In genomic region chr7:156494960-156495359, GRCh38 we compare ENCODE assay signal across 21 cellular contexts.
"Had no signal": no experiment of that assay in that cellular context is flagged by ENCODE, and none has a peak within 500 bp of the region (broad histone marks: within the 10 kb centered on the region; RNA-seq: fewer than 3 reads in every experiment).

No MANE protein-coding gene starts in this region.

- DNase-seq: effector memory CD8-positive, alpha-beta T cell; esophagus squamous epithelium; foreskin fibroblast; glutamatergic neuron; immature natural killer cell; left lung; lower lobe of right lung; nucleus accumbens; ovary; right cardiac atrium; stimulated activated CD4-positive, alpha-beta T cell treated with anti-CD3 and anti-CD28 coated beads, Interleukin-4, amount 100 ng/mL, for 1 hour; stimulated activated CD8-positive, alpha-beta memory T cell treated with anti-CD3 and anti-CD28 coated beads, Interleukin-4, amount 100 ng/mL, for 48 hours; stimulated activated naive CD8-positive, alpha-beta T cell treated with anti-CD3 and anti-CD28 coated beads, Interleukin-15, Interleukin-2, amounts not matched to agents 100 U/mL and 50 U/mL, for 24 hours; thyroid gland; uterus had no signal

- H3K9me3 ChIP-seq: esophagus squamous epithelium, gastroesophageal sphincter, left lung, lower lobe of right lung, ovary, suprapubic skin, thyroid gland, uterus had no signal

- ATAC-seq: effector memory CD8-positive, alpha-beta T cell; gastroesophageal sphincter; left lung; lower lobe of right lung; natural killer cell treated with Interleukin-12 subunit alpha and Interleukin-12 subunit beta and Interleukin-15 and Interleukin-18, amount 100 ng/mL, for 72 hours; right cardiac atrium; stimulated activated effector memory CD8-positive, alpha-beta T cell treated with anti-CD3 and anti-CD28 coated beads, Interleukin-12 subunit alpha, Interleukin-12 subunit beta, amount 100 ng/mL, for 72 hours; stimulated activated naive CD8-positive, alpha-beta T cell treated with anti-CD3 and anti-CD28 coated beads, Interleukin-15, Interleukin-2, amounts not matched to agents 100 U/mL and 50 U/mL, for 24 hours had no signal

- H3K4me3 ChIP-seq: esophagus squamous epithelium, gastroesophageal sphincter, left lung, lower lobe of right lung, neural progenitor cell, ovary, suprapubic skin, thyroid gland, uterus had no signal

- H3K4me1 ChIP-seq: gastroesophageal sphincter, left lung, lower lobe of right lung, neural progenitor cell, suprapubic skin, uterus had no signal

- H3K27ac ChIP-seq: epithelial cell of prostate, esophagus squamous epithelium, gastroesophageal sphincter, left lung, lower lobe of right lung, neural progenitor cell, ovary, suprapubic skin, thyroid gland, uterus had no signal

- H3K36me3 ChIP-seq: esophagus squamous epithelium, gastroesophageal sphincter, left lung, lower lobe of right lung, neural progenitor cell, ovary, suprapubic skin, thyroid gland, uterus had no signal

- H3K27me3 ChIP-seq: esophagus squamous epithelium, left lung, neural progenitor cell, ovary, suprapubic skin, thyroid gland, uterus had no signal

- H3K4me2 ChIP-seq: neural progenitor cell had no signal

- H2AFZ ChIP-seq: neural progenitor cell had no signal

- H3K9ac ChIP-seq: neural progenitor cell had no signal
